1 cellular context compared by ENCODE assay signal in the genomic region with DNA sequence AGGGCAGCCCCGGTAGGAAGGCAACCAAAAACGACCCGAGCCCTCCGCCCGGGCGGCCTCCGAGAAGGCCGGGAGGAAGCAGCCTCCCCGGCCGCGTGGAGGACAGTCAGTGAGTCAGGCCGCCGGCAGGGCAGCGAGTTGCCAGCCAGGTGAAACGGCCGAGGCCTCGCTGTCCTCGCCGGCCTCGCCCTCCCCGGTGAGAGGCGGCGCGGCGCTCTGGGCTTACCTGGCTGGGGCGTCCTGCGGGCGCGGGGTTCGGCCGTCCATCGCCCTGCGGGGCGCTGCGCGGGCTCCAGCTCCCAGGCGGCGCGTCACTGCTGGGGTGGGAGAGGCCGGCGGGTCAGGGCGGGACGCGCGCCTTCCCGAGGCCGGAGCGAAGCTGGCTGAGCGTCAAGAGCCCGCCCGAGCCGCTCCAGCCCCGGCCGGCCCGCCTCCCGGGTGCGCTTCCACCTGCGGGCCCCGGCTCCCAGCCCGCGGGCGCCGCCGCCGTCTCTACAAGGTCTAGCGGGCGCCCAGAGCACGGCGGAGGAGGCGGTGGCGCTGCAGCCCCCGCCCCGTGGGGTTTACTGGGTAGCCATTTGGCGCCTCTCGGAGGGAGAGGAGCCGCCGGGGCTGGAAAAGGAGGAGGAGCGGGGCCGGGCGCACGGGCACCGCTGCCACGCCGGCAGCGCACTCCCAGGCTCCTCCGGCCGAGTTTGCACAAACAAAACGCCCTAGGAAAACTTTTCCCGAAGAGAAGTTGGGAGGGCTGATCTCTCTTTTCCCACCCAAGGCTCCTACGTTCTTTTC.
A peak's percentile ranks its signal among the peaks of the same experiment; 100 is the strongest.
TF ChIP-seq lines count a peak whose summit lies in the region.

No MANE protein-coding gene starts in this region.

TF ChIP-seq in HepG2, 621 proteins besides CTCF, POLR2A, EP300 and RAD21 (continued from another document and continues in another):
- no peak for TF ChIP-seq ZNF503 (CRISPR knock-in tag; IDR thresholded peaks at IDR 0.05)
- TF ChIP-seq ZNF598 (CRISPR knock-in tag; IDR thresholded peaks at IDR 0.05; ENCODE audit: borderline replicate concordance): no peak
- TF ChIP-seq CREB1 (IDR thresholded peaks at IDR 0.05): no peak
- TF ChIP-seq CREB1 (CRISPR knock-in tag; IDR thresholded peaks at IDR 0.05): no peak
- TF ChIP-seq TCF12 (IDR thresholded peaks at IDR 0.05): no peak
- peak; percentile 27; the same call in 1 of the 2 replicates for TF ChIP-seq TCF12 (CRISPR knock-in tag; IDR thresholded peaks at IDR 0.05)
- TF ChIP-seq ZSCAN20 (CRISPR knock-in tag; IDR thresholded peaks at IDR 0.05; ENCODE audit: borderline replicate concordance): peak; percentile 49; the same call in 1 of the 2 replicates
- TF ChIP-seq, protein P1, sequence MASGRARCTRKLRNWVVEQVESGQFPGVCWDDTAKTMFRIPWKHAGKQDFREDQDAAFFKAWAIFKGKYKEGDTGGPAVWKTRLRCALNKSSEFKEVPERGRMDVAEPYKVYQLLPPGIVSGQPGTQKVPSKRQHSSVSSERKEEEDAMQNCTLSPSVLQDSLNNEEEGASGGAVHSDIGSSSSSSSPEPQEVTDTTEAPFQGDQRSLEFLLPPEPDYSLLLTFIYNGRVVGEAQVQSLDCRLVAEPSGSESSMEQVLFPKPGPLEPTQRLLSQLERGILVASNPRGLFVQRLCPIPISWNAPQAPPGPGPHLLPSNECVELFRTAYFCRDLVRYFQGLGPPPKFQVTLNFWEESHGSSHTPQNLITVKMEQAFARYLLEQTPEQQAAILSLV (CRISPR knock-in tag; IDR thresholded peaks at IDR 0.05; ENCODE audit: borderline replicate concordance): no peak
- TF ChIP-seq ZNF780A (CRISPR knock-in tag; IDR thresholded peaks at IDR 0.05): no peak
- no peak; the same call in 1 of the 2 replicates for TF ChIP-seq TOE1 (CRISPR knock-in tag; IDR thresholded peaks at IDR 0.05)
- TF ChIP-seq ZNF576 (CRISPR knock-in tag; IDR thresholded peaks at IDR 0.05): no peak
- no peak for TF ChIP-seq IRF1 (CRISPR knock-in tag; IDR thresholded peaks at IDR 0.05; ENCODE audit: low read depth)
- TF ChIP-seq HOXA9 (CRISPR knock-in tag; IDR thresholded peaks at IDR 0.05; ENCODE audit: borderline replicate concordance): 0 out of 2 replicates have a peak, but pooled peaks have one; percentile 86
- TF ChIP-seq, protein P2, sequence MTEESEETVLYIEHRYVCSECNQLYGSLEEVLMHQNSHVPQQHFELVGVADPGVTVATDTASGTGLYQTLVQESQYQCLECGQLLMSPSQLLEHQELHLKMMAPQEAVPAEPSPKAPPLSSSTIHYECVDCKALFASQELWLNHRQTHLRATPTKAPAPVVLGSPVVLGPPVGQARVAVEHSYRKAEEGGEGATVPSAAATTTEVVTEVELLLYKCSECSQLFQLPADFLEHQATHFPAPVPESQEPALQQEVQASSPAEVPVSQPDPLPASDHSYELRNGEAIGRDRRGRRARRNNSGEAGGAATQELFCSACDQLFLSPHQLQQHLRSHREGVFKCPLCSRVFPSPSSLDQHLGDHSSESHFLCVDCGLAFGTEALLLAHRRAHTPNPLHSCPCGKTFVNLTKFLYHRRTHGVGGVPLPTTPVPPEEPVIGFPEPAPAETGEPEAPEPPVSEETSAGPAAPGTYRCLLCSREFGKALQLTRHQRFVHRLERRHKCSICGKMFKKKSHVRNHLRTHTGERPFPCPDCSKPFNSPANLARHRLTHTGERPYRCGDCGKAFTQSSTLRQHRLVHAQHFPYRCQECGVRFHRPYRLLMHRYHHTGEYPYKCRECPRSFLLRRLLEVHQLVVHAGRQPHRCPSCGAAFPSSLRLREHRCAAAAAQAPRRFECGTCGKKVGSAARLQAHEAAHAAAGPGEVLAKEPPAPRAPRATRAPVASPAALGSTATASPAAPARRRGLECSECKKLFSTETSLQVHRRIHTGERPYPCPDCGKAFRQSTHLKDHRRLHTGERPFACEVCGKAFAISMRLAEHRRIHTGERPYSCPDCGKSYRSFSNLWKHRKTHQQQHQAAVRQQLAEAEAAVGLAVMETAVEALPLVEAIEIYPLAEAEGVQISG (CRISPR knock-in tag; IDR thresholded peaks at IDR 0.05): peak; percentile 60
- no peak; the same call in 1 of the 2 replicates for TF ChIP-seq ZSCAN31 (CRISPR knock-in tag; IDR thresholded peaks at IDR 0.05; ENCODE audit: low read depth)
- peak; percentile 16 for TF ChIP-seq ASH2L (IDR thresholded peaks at IDR 0.05; ENCODE audit: insufficient read length, low read depth, low read length)
- TF ChIP-seq, protein P3, sequence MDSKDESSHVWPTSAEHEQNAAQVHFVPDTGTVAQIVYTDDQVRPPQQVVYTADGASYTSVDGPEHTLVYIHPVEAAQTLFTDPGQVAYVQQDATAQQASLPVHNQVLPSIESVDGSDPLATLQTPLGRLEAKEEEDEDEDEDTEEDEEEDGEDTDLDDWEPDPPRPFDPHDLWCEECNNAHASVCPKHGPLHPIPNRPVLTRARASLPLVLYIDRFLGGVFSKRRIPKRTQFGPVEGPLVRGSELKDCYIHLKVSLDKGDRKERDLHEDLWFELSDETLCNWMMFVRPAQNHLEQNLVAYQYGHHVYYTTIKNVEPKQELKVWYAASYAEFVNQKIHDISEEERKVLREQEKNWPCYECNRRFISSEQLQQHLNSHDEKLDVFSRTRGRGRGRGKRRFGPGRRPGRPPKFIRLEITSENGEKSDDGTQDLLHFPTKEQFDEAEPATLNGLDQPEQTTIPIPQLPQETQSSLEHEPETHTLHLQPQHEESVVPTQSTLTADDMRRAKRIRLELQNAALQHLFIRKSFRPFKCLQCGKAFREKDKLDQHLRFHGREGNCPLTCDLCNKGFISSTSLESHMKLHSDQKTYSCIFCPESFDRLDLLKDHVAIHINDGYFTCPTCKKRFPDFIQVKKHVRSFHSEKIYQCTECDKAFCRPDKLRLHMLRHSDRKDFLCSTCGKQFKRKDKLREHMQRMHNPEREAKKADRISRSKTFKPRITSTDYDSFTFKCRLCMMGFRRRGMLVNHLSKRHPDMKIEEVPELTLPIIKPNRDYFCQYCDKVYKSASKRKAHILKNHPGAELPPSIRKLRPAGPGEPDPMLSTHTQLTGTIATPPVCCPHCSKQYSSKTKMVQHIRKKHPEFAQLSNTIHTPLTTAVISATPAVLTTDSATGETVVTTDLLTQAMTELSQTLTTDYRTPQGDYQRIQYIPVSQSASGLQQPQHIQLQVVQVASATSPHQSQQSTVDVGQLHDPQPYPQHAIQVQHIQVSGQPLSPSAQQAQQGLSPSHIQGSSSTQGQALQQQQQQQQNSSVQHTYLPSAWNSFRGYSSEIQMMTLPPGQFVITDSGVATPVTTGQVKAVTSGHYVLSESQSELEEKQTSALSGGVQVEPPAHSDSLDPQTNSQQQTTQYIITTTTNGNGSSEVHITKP (CRISPR knock-in tag; IDR thresholded peaks at IDR 0.05; ENCODE audit: low read depth): no peak
- no peak for TF ChIP-seq ZBTB1 (CRISPR knock-in tag; IDR thresholded peaks at IDR 0.05; ENCODE audit: borderline replicate concordance)
- TF ChIP-seq ZNF136 (CRISPR knock-in tag; IDR thresholded peaks at IDR 0.05; ENCODE audit: low read depth): no peak; the same call in 1 of the 2 replicates
- peak; percentile 31 for TF ChIP-seq SAP130 (CRISPR knock-in tag; IDR thresholded peaks at IDR 0.05; ENCODE audit: low read depth)
- no peak for TF ChIP-seq U2AF1 (optimal IDR thresholded peaks at IDR 0.05; ENCODE audit: low read depth, low read length)
- TF ChIP-seq, protein P4, sequence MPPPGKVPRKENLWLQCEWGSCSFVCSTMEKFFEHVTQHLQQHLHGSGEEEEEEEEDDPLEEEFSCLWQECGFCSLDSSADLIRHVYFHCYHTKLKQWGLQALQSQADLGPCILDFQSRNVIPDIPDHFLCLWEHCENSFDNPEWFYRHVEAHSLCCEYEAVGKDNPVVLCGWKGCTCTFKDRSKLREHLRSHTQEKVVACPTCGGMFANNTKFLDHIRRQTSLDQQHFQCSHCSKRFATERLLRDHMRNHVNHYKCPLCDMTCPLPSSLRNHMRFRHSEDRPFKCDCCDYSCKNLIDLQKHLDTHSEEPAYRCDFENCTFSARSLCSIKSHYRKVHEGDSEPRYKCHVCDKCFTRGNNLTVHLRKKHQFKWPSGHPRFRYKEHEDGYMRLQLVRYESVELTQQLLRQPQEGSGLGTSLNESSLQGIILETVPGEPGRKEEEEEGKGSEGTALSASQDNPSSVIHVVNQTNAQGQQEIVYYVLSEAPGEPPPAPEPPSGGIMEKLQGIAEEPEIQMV (CRISPR knock-in tag; IDR thresholded peaks at IDR 0.05; ENCODE audit: low read depth): no peak; the same call in 1 of the 2 replicates
- TF ChIP-seq, protein P5, sequence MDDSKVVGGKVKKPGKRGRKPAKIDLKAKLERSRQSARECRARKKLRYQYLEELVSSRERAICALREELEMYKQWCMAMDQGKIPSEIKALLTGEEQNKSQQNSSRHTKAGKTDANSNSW (CRISPR knock-in tag; IDR thresholded peaks at IDR 0.05; ENCODE audit: borderline replicate concordance): peak; percentile 87; the same call in 1 of the 2 replicates
- TF ChIP-seq CEBPB (IDR thresholded peaks at IDR 0.05; ENCODE audit: borderline replicate concordance, low read depth, low read length): no peak
- TF ChIP-seq ZNF543 (CRISPR knock-in tag; IDR thresholded peaks at IDR 0.05): no peak; the same call in 1 of the 2 replicates
- TF ChIP-seq PATZ1 (CRISPR knock-in tag; IDR thresholded peaks at IDR 0.05): no peak
- no peak for TF ChIP-seq GLI4 (CRISPR knock-in tag; IDR thresholded peaks at IDR 0.05; ENCODE audit: borderline replicate concordance)
- TF ChIP-seq, protein P6, sequence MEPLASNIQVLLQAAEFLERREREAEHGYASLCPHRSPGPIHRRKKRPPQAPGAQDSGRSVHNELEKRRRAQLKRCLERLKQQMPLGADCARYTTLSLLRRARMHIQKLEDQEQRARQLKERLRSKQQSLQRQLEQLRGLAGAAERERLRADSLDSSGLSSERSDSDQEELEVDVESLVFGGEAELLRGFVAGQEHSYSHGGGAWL (CRISPR knock-in tag; IDR thresholded peaks at IDR 0.05): no peak
- no peak for TF ChIP-seq ZNF280D (CRISPR knock-in tag; IDR thresholded peaks at IDR 0.05)
- no peak for TF ChIP-seq FUBP1 (CRISPR knock-in tag; IDR thresholded peaks at IDR 0.05; ENCODE audit: borderline replicate concordance)
